Comparison of ENCODE assay signal across 1 cellular context in the genomic region with DNA sequence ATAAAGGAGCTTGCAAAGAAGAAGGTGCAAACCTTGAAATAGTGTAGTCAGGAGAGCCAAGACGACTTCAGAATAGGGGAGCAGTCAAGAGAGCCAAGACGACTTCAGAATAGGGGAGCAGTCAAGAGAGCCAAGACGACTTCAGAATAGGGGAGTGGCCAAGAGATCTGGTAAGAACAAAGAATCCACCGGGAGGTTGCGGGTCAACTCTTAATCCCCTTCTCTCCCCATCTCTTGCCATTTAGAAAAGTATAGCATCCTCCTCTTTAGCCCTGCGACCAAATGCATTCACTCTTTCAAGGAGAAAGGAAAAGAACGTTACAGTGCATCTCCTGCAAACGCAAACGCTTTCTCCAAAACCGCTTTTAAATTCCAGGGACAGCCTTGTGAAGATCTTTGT.
TF ChIP-seq lines count a peak whose summit lies in the region.

No MANE protein-coding gene starts in this region.

TF ChIP-seq in GM12878, 131 proteins besides CTCF, POLR2A, EP300 and RAD21 (continued from another document):
- TF ChIP-seq, protein P1, sequence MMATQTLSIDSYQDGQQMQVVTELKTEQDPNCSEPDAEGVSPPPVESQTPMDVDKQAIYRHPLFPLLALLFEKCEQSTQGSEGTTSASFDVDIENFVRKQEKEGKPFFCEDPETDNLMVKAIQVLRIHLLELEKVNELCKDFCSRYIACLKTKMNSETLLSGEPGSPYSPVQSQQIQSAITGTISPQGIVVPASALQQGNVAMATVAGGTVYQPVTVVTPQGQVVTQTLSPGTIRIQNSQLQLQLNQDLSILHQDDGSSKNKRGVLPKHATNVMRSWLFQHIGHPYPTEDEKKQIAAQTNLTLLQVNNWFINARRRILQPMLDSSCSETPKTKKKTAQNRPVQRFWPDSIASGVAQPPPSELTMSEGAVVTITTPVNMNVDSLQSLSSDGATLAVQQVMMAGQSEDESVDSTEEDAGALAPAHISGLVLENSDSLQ (IDR thresholded peaks at IDR 0.05): no peak
- TF ChIP-seq ZNF384 (IDR thresholded peaks at IDR 0.05; ENCODE audit: borderline replicate concordance, low read depth, low read length): no peak
